Comparison of ENCODE assay signal across 14 cellular contexts in genomic region chr13:21318891-21319532, GRCh38.
DNase-seq lines count a peak whose midpoint lies in the region; ATAC-seq and TF ChIP-seq lines count a peak whose summit lies in the region.
"Had no signal": no experiment of that assay in that cellular context is flagged by ENCODE, and none has a peak within 500 bp of the region (broad histone marks: within the 10 kb centered on the region; RNA-seq: fewer than 3 reads in every experiment).

No MANE protein-coding gene starts in this region.

- no peak overlapping the region for H3K27ac ChIP-seq in heart left ventricle
- peak overlapping the region in 41 of 59 donors; percentile 1 to 84 (median 55) for H3K27ac ChIP-seq in dorsolateral prefrontal cortex
- H3K27ac ChIP-seq in ascending aorta = no peak overlapping the region

- H3K36me3 ChIP-seq in heart left ventricle = peaks cover 0 to 2% (median 0%) of the 10 kb centered on the region in 9 donors
- H3K36me3 ChIP-seq in ascending aorta = no peaks in the 10 kb centered on the region

- peak overlapping the region in 10 of 12 donors; percentile 16 to 53 (median 37) for H3K4me3 ChIP-seq in heart left ventricle
- H3K4me3 ChIP-seq in dorsolateral prefrontal cortex = peak overlapping the region in 54 of 59 donors; percentile 2 to 61 (median 38)
- H3K4me3 ChIP-seq in ascending aorta = peak overlapping the region in 1 of 2 donors; percentile 47

- TF ChIP-seq CTCF in heart left ventricle (IDR thresholded peaks at IDR 0.05) = no peak
- no peak for TF ChIP-seq CTCF in dorsolateral prefrontal cortex (IDR thresholded peaks at IDR 0.05 in 54 of 56, conservative IDR thresholded peaks at IDR 0.05 in 2 of 56; ENCODE audit: low read depth in 1 of 56, partially characterized antibody in 56 of 56)
- no peak for TF ChIP-seq CTCF in ascending aorta (IDR thresholded peaks at IDR 0.05)

- intact Hi-C loops in heart left ventricle (cut with DNase I) (no loop called here), Right ventricle myocardium inferior (cut with DNase I) (no loop called here), dorsolateral prefrontal cortex (cut with DNase I) (no loop called here), ascending aorta (cut with DNase I) (no loop called here)

- no peaks in the 10 kb centered on the region for H3K27me3 ChIP-seq in heart left ventricle
- no peaks in the 10 kb centered on the region for H3K27me3 ChIP-seq in dorsolateral prefrontal cortex
- no peaks in the 10 kb centered on the region for H3K27me3 ChIP-seq in ascending aorta

- H3K9me3 ChIP-seq in heart left ventricle (no peaks in the 10 kb centered on the region), ascending aorta (no peaks in the 10 kb centered on the region)

- ATAC-seq in heart left ventricle (peak in 3 of 4 donors; percentile 33 to 50 (median 48)), Right ventricle myocardium inferior (no peak)

- no peak for TF ChIP-seq POLR2A in heart left ventricle (IDR thresholded peaks at IDR 0.05)

- 38 to 60% (median 50%) methylated on average over 49 to 50 of the region's 50 CpGs for WGBS in heart left ventricle, 4 donors

- H3K4me1 ChIP-seq in heart left ventricle (peaks cover 0 to 3% (median 0%) of the 10 kb centered on the region in 12 donors), ascending aorta (no peaks in the 10 kb centered on the region)

- DNase-seq in heart left ventricle (no peak), Right ventricle myocardium inferior (ENCODE audit: missing footprints) (no peak), dorsolateral prefrontal cortex (no peak), midbrain (lab: John Stamatoyannopoulos, UW) (peak; percentile 25), NCI-H1694 (lab: John Stamatoyannopoulos, UW) (no peak), occipital lobe (lab: John Stamatoyannopoulos, UW) (no peak), NCI-H1105 treated with DMSO at 0.1 percent for 48 hours (lab: John Stamatoyannopoulos, UW) (no peak), ascending aorta (ENCODE audit: low spot score in 2 of 2) (no peak)
- DNase-seq: activated CD8-positive, alpha-beta memory T cell treated with anti-CD3 and anti-CD28 coated beads for 24 hours; DMS79; effector CD4-positive, alpha-beta T cell; NCI-H1694 treated with DMSO at 0.1 percent for 48 hours; NCI-H774; stimulated activated CD4-positive, alpha-beta T cell treated with anti-CD3 and anti-CD28 coated beads, Interleukin-12 subunit alpha, Interleukin-12 subunit beta, amount 100 ng/mL, for 4 hours had no signal

Comparison
In these comparisons a context has a peak if more than half of its experiments do, and no peak if none do; other contexts are left out.
1. H3K27ac ChIP-seq: peak in dorsolateral prefrontal cortex (41 of 59); none in heart left ventricle (0 of 12) and ascending aorta (0 of 2).